In genomic region chr16:27359615-27360014, GRCh38 we compare ENCODE assay signal across 21 cellular contexts. TPM values are rescaled to one million over a fixed set of nuclear protein-coding genes. Genes with fewer than 3 reads are reported as not detected.
"Had no signal": no experiment of that assay in that cellular context is flagged by ENCODE, and none has a peak within 500 bp of the region (broad histone marks: within the 10 kb centered on the region; RNA-seq: fewer than 3 reads in every experiment).

No MANE protein-coding gene starts in this region.

- H3K27ac Mint-ChIP-seq: endodermal cell, nephron, progenitor cell of endocrine pancreas had no signal

- H3K4me3 ChIP-seq: hepatocyte, left ventricle myocardium inferior, lung, pancreas, smooth muscle cell had no signal

- H3K4me1 Mint-ChIP-seq: nephron had no signal

- H3K27ac ChIP-seq: hepatocyte, left ventricle myocardium inferior, pancreas had no signal

- ATAC-seq: left cardiac atrium, pancreas, right cardiac atrium had no signal

- H3K27me3 Mint-ChIP-seq: progenitor cell of endocrine pancreas had no signal

- H3K9me3 Mint-ChIP-seq: endodermal cell, nephron had no signal

- DNase-seq: effector CD4-positive, alpha-beta T cell; endodermal cell; foreskin melanocyte; head of caudate nucleus; kidney; left cardiac atrium; left ventricle myocardium inferior; mesenchymal stem cell; midbrain; occipital lobe; pancreas; right cardiac atrium; stimulated activated CD4-positive, alpha-beta T cell treated with anti-CD3 and anti-CD28 coated beads, Interleukin-2, amount 100 ng/mL, for 48 hours; stimulated activated naive CD4-positive, alpha-beta T cell treated with Interleukin-2 at 50 U/mL for 16 hours; trophoblast cell had no signal

- H3K9me3 ChIP-seq: pancreas had no signal

- H3K27me3 ChIP-seq: hepatocyte, pancreas had no signal

- H3K4me3 Mint-ChIP-seq: endodermal cell, nephron had no signal

RNA-seq across cellular contexts. Expression of gene IL21R, which starts 42.4 kb away (rescaled TPM):
- total RNA-seq: endothelial cell of umbilical vein, occipital lobe, progenitor cell of endocrine pancreas, smooth muscle cell had no signal
